14 cellular contexts compared by ENCODE assay signal in genomic region chr12:6276936-6277615, GRCh38. TPM values are rescaled to one million over a fixed set of nuclear protein-coding genes. Genes with fewer than 3 reads are reported as not detected.
A peak's percentile ranks its signal among the peaks of the same experiment; 100 is the strongest.
DNase-seq lines count a peak whose midpoint lies in the region; ATAC-seq, FAIRE-seq and TF ChIP-seq lines count a peak whose summit lies in the region.
"Had no signal": no experiment of that assay in that cellular context is flagged by ENCODE, and none has a peak within 500 bp of the region (broad histone marks: within the 10 kb centered on the region; RNA-seq: fewer than 3 reads in every experiment).

No MANE protein-coding gene starts in this region.

- intact Hi-C loops in activated CD4-positive, alpha-beta memory T cell treated with anti-CD3 and anti-CD28 coated beads for 36 hours (cut with micrococcal nuclease), result loop anchor here (5.0 kb wide), 1 partner anchor 45 kb away; no protein-coding TSS in a partner anchor
- intact Hi-C loops in GM12878 (cut with micrococcal nuclease; ENCODE audit: unreplicated experiment) (no loop called here), left lung (cut with DNase I) (loop anchor here in 1 of 2 donors (5.0 kb wide), 1 partner anchor 80 kb away; no protein-coding TSS in a partner anchor)
- intact Hi-C loops in activated CD4-positive, alpha-beta T cell treated with anti-CD3 and anti-CD28 coated beads, Interleukin-2, amount 10 ng/mL, durations not matched to agents 24 days and 14 days (cut with micrococcal nuclease), result no loop called here

- H3K27me3 ChIP-seq in GM12878 (replicated peaks in 1 of 2; ENCODE audit: control insufficient read depth in 2 of 2, insufficient read depth in 2 of 2, low read length in 1 of 2) (no peaks in the 10 kb centered on the region), left lung (peaks cover 0 to 5% of the 10 kb centered on the region in 2 donors)
- H3K27me3 ChIP-seq: tibial artery had no signal

- no peaks in the 10 kb centered on the region for H3K9me3 Mint-ChIP-seq in activated CD4-positive, alpha-beta memory T cell treated with anti-CD3 and anti-CD28 coated beads for 36 hours
- H3K9me3 Mint-ChIP-seq in activated CD4-positive, alpha-beta memory T cell treated with anti-CD3 and anti-CD28 coated beads, Interleukin-2, amount 10 ng/mL, durations not matched to agents 7 days and 5 days, result no peaks in the 10 kb centered on the region
- H3K9me3 Mint-ChIP-seq in activated CD4-positive, alpha-beta T cell treated with anti-CD3 and anti-CD28 coated beads, Interleukin-2, amount 10 ng/mL, durations not matched to agents 24 days and 14 days, result no peaks in the 10 kb centered on the region

- RAD21 ChIA-PET in GM12878 (lab: Charles Lee; ENCODE audit: unreplicated experiment), result interaction anchor here (0.9 to 9.8 kb wide), 11 partner anchors 10 to 218 kb away, joined by 3 to 304 read pairs (median 7); partner anchors contain the start of gene CD9

- H3K36me3 ChIP-seq in GM12878 (ENCODE audit: control insufficient read depth in 2 of 2, insufficient read depth in 2 of 2, low read length in 1 of 2), result no peaks in the 10 kb centered on the region
- no peaks in the 10 kb centered on the region for H3K36me3 ChIP-seq in left lung
- H3K36me3 ChIP-seq: tibial artery had no signal

- H3K27me3 Mint-ChIP-seq in activated CD4-positive, alpha-beta memory T cell treated with anti-CD3 and anti-CD28 coated beads for 36 hours, result peaks cover 39% of the 10 kb centered on the region
- peaks cover 48% of the 10 kb centered on the region for H3K27me3 Mint-ChIP-seq in activated CD4-positive, alpha-beta memory T cell treated with anti-CD3 and anti-CD28 coated beads, Interleukin-2, amount 10 ng/mL, durations not matched to agents 7 days and 5 days
- peaks cover 43% of the 10 kb centered on the region for H3K27me3 Mint-ChIP-seq in activated CD4-positive, alpha-beta T cell treated with anti-CD3 and anti-CD28 coated beads, Interleukin-2, amount 10 ng/mL, durations not matched to agents 24 days and 14 days

- POLR2A ChIA-PET in activated CD4-positive, alpha-beta memory T cell treated with anti-CD3 and anti-CD28 coated beads for 36 hours (lab: Charles Lee), result interaction anchor here (1.4 kb wide), 1 partner anchor 77 kb away, joined by 3 read pairs; the partner anchor contains the start of gene CD9
- POLR2A ChIA-PET in activated CD4-positive, alpha-beta memory T cell treated with anti-CD3 and anti-CD28 coated beads, Interleukin-2, amount 10 ng/mL, durations not matched to agents 7 days and 5 days (lab: Charles Lee), result interaction anchor here (0.6 to 1.3 kb wide), 3 partner anchors 76 to 1745 kb away, joined by 3 read pairs; partner anchors contain the start of gene CD9
- POLR2A ChIA-PET in GM12878 (lab: Charles Lee), result interaction anchor here (0.7 to 5.5 kb wide), 4 partner anchors 20 to 80 kb away, joined by 3 to 43 read pairs (median 18); partner anchors contain the start of gene CD9

- H3K27ac Mint-ChIP-seq in activated CD4-positive, alpha-beta memory T cell treated with anti-CD3 and anti-CD28 coated beads for 36 hours, result peak overlapping the region; percentile 28
- no peak overlapping the region for H3K27ac Mint-ChIP-seq in activated CD4-positive, alpha-beta memory T cell treated with anti-CD3 and anti-CD28 coated beads, Interleukin-2, amount 10 ng/mL, durations not matched to agents 7 days and 5 days
- no peak overlapping the region for H3K27ac Mint-ChIP-seq in activated CD4-positive, alpha-beta T cell treated with anti-CD3 and anti-CD28 coated beads, Interleukin-2, amount 10 ng/mL, durations not matched to agents 24 days and 14 days

- H2AFZ ChIP-seq in GM12878 (ENCODE audit: control insufficient read depth, low read depth, low read length), result no peak overlapping the region

- H3K9ac ChIP-seq in GM12878 (ENCODE audit: control insufficient read depth, insufficient read depth, low read length), result no peak overlapping the region

- DNase-seq in activated CD4-positive, alpha-beta memory T cell treated with anti-CD3 and anti-CD28 coated beads for 36 hours, result no peak
- DNase-seq in activated CD4-positive, alpha-beta memory T cell treated with anti-CD3 and anti-CD28 coated beads, Interleukin-2, amount 10 ng/mL, durations not matched to agents 7 days and 5 days, result no peak
- DNase-seq in GM12878 (ENCODE audit: low read depth, low spot score) (no peak), left lung (peak in 1 of 2 donors; percentile 28), urothelium cell line (ENCODE audit: low spot score) (peak; percentile 32), substantia nigra (lab: John Stamatoyannopoulos, UW) (no peak)
- DNase-seq in activated CD4-positive, alpha-beta T cell treated with anti-CD3 and anti-CD28 coated beads, Interleukin-2, amount 10 ng/mL, durations not matched to agents 24 days and 14 days, result no peak
- DNase-seq: activated CD4-positive, alpha-beta T cell treated with anti-CD3 and anti-CD28 coated beads, Interleukin-2, amount 50 U/mL, for 4 hours; naive thymus-derived CD4-positive, alpha-beta T cell; NCI-H1436; stimulated activated CD4-positive, alpha-beta T cell treated with anti-CD3 and anti-CD28 coated beads, Interleukin-4, amount 100 ng/mL, for 1 hour had no signal

- TF ChIP-seq RAD21 in GM12878 (IDR thresholded peaks at IDR 0.05; ENCODE audit: insufficient read depth, low read depth, low read length), result no peak

- H3K36me3 Mint-ChIP-seq in activated CD4-positive, alpha-beta memory T cell treated with anti-CD3 and anti-CD28 coated beads for 36 hours, result no peaks in the 10 kb centered on the region
- no peaks in the 10 kb centered on the region for H3K36me3 Mint-ChIP-seq in activated CD4-positive, alpha-beta memory T cell treated with anti-CD3 and anti-CD28 coated beads, Interleukin-2, amount 10 ng/mL, durations not matched to agents 7 days and 5 days (ENCODE audit: low read depth)
- H3K36me3 Mint-ChIP-seq in activated CD4-positive, alpha-beta T cell treated with anti-CD3 and anti-CD28 coated beads, Interleukin-2, amount 10 ng/mL, durations not matched to agents 24 days and 14 days (ENCODE audit: low read depth), result no peaks in the 10 kb centered on the region
- H3K36me3 Mint-ChIP-seq: brain; naive thymus-derived CD4-positive, alpha-beta T cell had no signal

- TF ChIP-seq CTCF in GM12878 (IDR thresholded peaks at IDR 0.05 in 2 of 3, conservative IDR thresholded peaks at IDR 0.05 in 1 of 3; ENCODE audit: control insufficient read depth in 2 of 3, extremely low read depth in 1 of 3, insufficient read depth in 1 of 3, low read depth in 3 of 3, low read length in 3 of 3) (no peak), left lung (IDR thresholded peaks at IDR 0.05) (no peak)

- no TSS peak for BruUV-seq in GM12878 (replicated peaks; lab: Mats Ljungman, UMichigan)

- no peak overlapping the region for H3K27ac ChIP-seq in GM12878 (ENCODE audit: control insufficient read depth, insufficient read depth)
- peak overlapping the region; percentile 88 to 91 for H3K27ac ChIP-seq in left lung
- no peak overlapping the region for H3K27ac ChIP-seq in substantia nigra (ENCODE audit: low read depth, low read length, poor library complexity, severe bottlenecking)

- no peak overlapping the region for H3K4me2 ChIP-seq in GM12878 (ENCODE audit: control insufficient read depth, insufficient read depth)

- in situ Hi-C loops in GM12878 (cut with MboI), result loop anchor here (5.0 kb wide), 1 partner anchor 85 kb away; no protein-coding TSS in a partner anchor

- no peaks in the 10 kb centered on the region for H4K20me1 ChIP-seq in GM12878 (ENCODE audit: control insufficient read depth, insufficient read depth)

- H3K4me3 ChIP-seq in GM12878 (no peak overlapping the region), left lung (no peak overlapping the region)

- SMC1A ChIA-PET in GM12878 (lab: Charles Lee; ENCODE audit: uncharacterized antibody, unreplicated experiment), result interaction anchor here (0.9 to 10.3 kb wide), 17 partner anchors 9 to 211 kb away, joined by 3 to 107 read pairs (median 7); partner anchors contain the start of gene CD9

- FAIRE-seq in GM12878 (lab: Jason Lieb, UNC) (peak; percentile 18), urothelium cell line (lab: Jason Lieb, UNC) (no peak)

- WGBS in GM12878 (ENCODE audit: insufficient coverage, insufficient replicate concordance, low lambda C conversion rate, missing lambda C conversion rate), result 49% methylated on average over 7 of the region's 7 CpGs

- CTCF ChIA-PET in activated CD4-positive, alpha-beta memory T cell treated with anti-CD3 and anti-CD28 coated beads for 36 hours (lab: Charles Lee), result interaction anchor here (0.6 to 10.0 kb wide), 10 partner anchors 10 to 288 kb away, joined by 3 to 255 read pairs (median 10); partner anchors contain the start of gene CD9
- CTCF ChIA-PET in activated CD4-positive, alpha-beta memory T cell treated with anti-CD3 and anti-CD28 coated beads, Interleukin-2, amount 10 ng/mL, durations not matched to agents 7 days and 5 days (lab: Charles Lee), result interaction anchor here (0.7 to 4.7 kb wide), 10 partner anchors 11 to 289 kb away, joined by 3 to 92 read pairs (median 4); partner anchors contain the start of gene CD9
- CTCF ChIA-PET in GM12878 (lab: Yijun Ruan, JAX), result interaction anchor here (0.6 to 10.1 kb wide), 14 partner anchors 10 to 288 kb away, joined by 3 to 401 read pairs (median 4); partner anchors contain the start of gene CD9

- TF ChIP-seq POLR2A in GM12878 (IDR thresholded peaks at IDR 0.05; ENCODE audit: low read depth, low read length), result no peak

- H3K4me3 Mint-ChIP-seq in activated CD4-positive, alpha-beta memory T cell treated with anti-CD3 and anti-CD28 coated beads for 36 hours, result no peak overlapping the region
- H3K4me3 Mint-ChIP-seq in activated CD4-positive, alpha-beta memory T cell treated with anti-CD3 and anti-CD28 coated beads, Interleukin-2, amount 10 ng/mL, durations not matched to agents 7 days and 5 days, result no peak overlapping the region
- no peak overlapping the region for H3K4me3 Mint-ChIP-seq in activated CD4-positive, alpha-beta T cell treated with anti-CD3 and anti-CD28 coated beads, Interleukin-2, amount 10 ng/mL, durations not matched to agents 24 days and 14 days

- no peak for TF ChIP-seq EP300 in GM12878 (IDR thresholded peaks at IDR 0.05; ENCODE audit: borderline replicate concordance in 1 of 2, control insufficient read depth in 1 of 2, low read depth in 2 of 2, low read length in 2 of 2)

- peaks cover 19% of the 10 kb centered on the region for H3K4me1 Mint-ChIP-seq in activated CD4-positive, alpha-beta memory T cell treated with anti-CD3 and anti-CD28 coated beads for 36 hours (ENCODE audit: low read depth)
- peaks cover 6% of the 10 kb centered on the region for H3K4me1 Mint-ChIP-seq in activated CD4-positive, alpha-beta memory T cell treated with anti-CD3 and anti-CD28 coated beads, Interleukin-2, amount 10 ng/mL, durations not matched to agents 7 days and 5 days
- peaks cover 29% of the 10 kb centered on the region for H3K4me1 Mint-ChIP-seq in activated CD4-positive, alpha-beta T cell treated with anti-CD3 and anti-CD28 coated beads, Interleukin-2, amount 10 ng/mL, durations not matched to agents 24 days and 14 days

- no peaks in the 10 kb centered on the region for H3K9me3 ChIP-seq in GM12878 (replicated peaks; ENCODE audit: control insufficient read depth, insufficient read depth, low read length)
- no peaks in the 10 kb centered on the region for H3K9me3 ChIP-seq in left lung
- H3K9me3 ChIP-seq: tibial artery had no signal

- ATAC-seq in GM12878 (no peak), left lung (no peak), GM21619 (IDR thresholded peaks at IDR 0.05; ENCODE audit: unreplicated experiment) (no peak)
- ATAC-seq: naive thymus-derived CD4-positive, alpha-beta T cell had no signal

- no peaks in the 10 kb centered on the region for H3K79me2 ChIP-seq in GM12878 (ENCODE audit: control insufficient read depth, insufficient read depth, low read length)

- H3K4me1 ChIP-seq in GM12878 (ENCODE audit: control insufficient read depth, insufficient read depth, low read length), result peaks cover 21% of the 10 kb centered on the region
- peaks cover 27 to 57% of the 10 kb centered on the region in 2 donors for H3K4me1 ChIP-seq in left lung

RNA-seq across cellular contexts. Expression of gene PLEKHG6, which starts 33.4 kb away (rescaled TPM):
- not detected for total RNA-seq in activated CD4-positive, alpha-beta memory T cell treated with anti-CD3 and anti-CD28 coated beads for 36 hours
- not detected for total RNA-seq in activated CD4-positive, alpha-beta memory T cell treated with anti-CD3 and anti-CD28 coated beads, Interleukin-2, amount 10 ng/mL, durations not matched to agents 7 days and 5 days
- 2.3 and 2.8 TPM in 2 replicates for total RNA-seq in GM12878 (2013; cell fraction: nucleolus; rRNA removed)
- 1.0 and 1.4 TPM in 2 replicates for total RNA-seq in GM12878 (2014; rRNA removed)
- 0.60 and 0.72 TPM in 2 replicates for total RNA-seq in GM12878 (2014; rRNA removed; fragmentation: Illumina TruSeq; extraction: Trizol)
- 0.90 and 1.5 TPM in 2 replicates for total RNA-seq in GM12878 (2021)
- polyA plus RNA-seq in GM12878 (2011; ENCODE audit: low read depth), result 0.33 TPM
- polyA plus RNA-seq in GM12878 (2011; rRNA removed), result 1.4 and 2.0 TPM in 2 replicates
- polyA plus RNA-seq in GM12878 (2011; cell fraction: cytosol; rRNA removed), result 4.7 and 9.6 TPM in 2 replicates
- polyA plus RNA-seq in GM12878 (2011; cell fraction: nucleus; rRNA removed), result 3.3 and 9.4 TPM in 2 replicates
- polyA plus RNA-seq in GM12878 (2012), result 1.6 and 2.4 TPM in 2 replicates
- 0.10 and 0.62 TPM in 2 replicates for polyA plus RNA-seq in GM12878 (2014; fragmentation: Illumina TruSeq; extraction: Trizol)
- under 1 TPM; 0.10 to 0.20 TPM for polyA plus RNA-seq in GM12878 (2014; fragmentation: Nextera tagmentation; extraction: Ambion mirVana)
- polyA plus RNA-seq in GM12878 (2014; rRNA removed), result 1.6 and 4.0 TPM in 2 replicates
- 1 to 10 TPM; 1.4 to 2.3 TPM for polyA plus RNA-seq in GM12878 (2016; fragmentation: Nextera tagmentation; extraction: Ambion mirVana)
- polyA minus RNA-seq in GM12878 (2011; rRNA and poly(A)+ RNA removed), result 1.7 and 9.9 TPM in 2 replicates
- polyA minus RNA-seq in GM12878 (2011; cell fraction: cytosol; rRNA and poly(A)+ RNA removed), result 2.7 and 6.9 TPM in 2 replicates
- 0.60 and 6.0 TPM in 2 replicates for polyA minus RNA-seq in GM12878 (2011; cell fraction: nucleus; rRNA and poly(A)+ RNA removed)
- 1 to 10 TPM; 2.0 to 4.2 TPM for total RNA-seq in left lung
- not detected in 2 replicates for total RNA-seq in activated CD4-positive, alpha-beta T cell treated with anti-CD3 and anti-CD28 coated beads, Interleukin-2, amount 10 ng/mL, durations not matched to agents 24 days and 14 days
- total RNA-seq: naive thymus-derived CD4-positive, alpha-beta T cell had no signal

Comparison
In these comparisons a context has a peak if more than half of its experiments do, and no peak if none do; other contexts are left out.
1. H3K27ac ChIP-seq: peak in left lung (2 of 2); none in GM12878 (single experiment) and substantia nigra (single experiment).